In the genomic region with DNA sequence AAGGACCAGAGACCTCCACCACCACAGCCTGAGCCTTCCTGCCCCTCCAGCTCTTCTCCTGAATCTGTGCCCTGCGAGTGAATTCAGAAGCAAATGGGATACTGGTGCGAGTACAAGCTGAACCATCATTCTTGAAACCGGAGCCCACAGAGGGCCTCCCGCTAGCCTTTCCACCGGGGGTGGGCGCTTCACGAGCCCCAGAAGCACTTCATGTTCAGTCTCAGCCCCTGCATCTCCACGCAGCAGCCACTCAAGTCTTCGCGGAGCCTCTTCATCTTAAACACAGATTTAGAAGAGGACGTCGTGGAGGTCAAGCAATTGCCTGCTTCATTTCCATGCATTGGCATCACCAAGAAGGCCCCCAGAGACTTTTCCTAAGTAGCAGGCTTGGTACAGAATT, we compare ENCODE assay signal across 28 cellular contexts. TPM values are rescaled to one million over a fixed set of nuclear protein-coding genes. Genes with fewer than 3 reads are reported as not detected.
DNase-seq lines count a peak whose midpoint lies in the region; ATAC-seq and TF ChIP-seq lines count a peak whose summit lies in the region.
"Had no signal": no experiment of that assay in that cellular context is flagged by ENCODE, and none has a peak within 500 bp of the region (broad histone marks: within the 10 kb centered on the region; RNA-seq: fewer than 3 reads in every experiment).

No MANE protein-coding gene starts in this region.

- no peak overlapping the region for H3K27ac Mint-ChIP-seq in activated B cell treated with CpG ODN at 0.5 μM for 24 hours
- H3K27ac Mint-ChIP-seq: CD4-positive, alpha-beta memory T cell had no signal

- ATAC-seq in activated B cell treated with CpG ODN at 0.5 μM for 24 hours (ENCODE audit: low read depth) (no peak), HG03039 (IDR thresholded peaks at IDR 0.05; ENCODE audit: unreplicated experiment) (no peak)
- ATAC-seq: GM12878, HCT116 had no signal

- TF ChIP-seq EP300 in suprapubic skin (IDR thresholded peaks at IDR 0.05), result no peak

- H3K4me2 ChIP-seq in osteoblast (ENCODE audit: insufficient read depth, low read length), result no peak overlapping the region

- peaks cover 13% of the 10 kb centered on the region for H3K9me3 Mint-ChIP-seq in activated B cell treated with CpG ODN at 0.5 μM for 24 hours

- no peaks in the 10 kb centered on the region for H4K20me1 ChIP-seq in osteoblast (ENCODE audit: insufficient read depth, low read length)
- H4K20me1 ChIP-seq: BLaER1 treated with 17β-estradiol and CSF1 and Interleukin-3, amounts not matched to agents 10 nM and 100 nM had no signal

- no peaks in the 10 kb centered on the region for H3K9me3 ChIP-seq in osteoblast (ENCODE audit: low read depth, low read length)
- peaks cover 6% of the 10 kb centered on the region for H3K9me3 ChIP-seq in suprapubic skin

- no peaks in the 10 kb centered on the region for H3K79me2 ChIP-seq in osteoblast (ENCODE audit: insufficient read depth, low read length)

- no peak for TF ChIP-seq POLR2A in suprapubic skin (IDR thresholded peaks at IDR 0.05)

- H3K27me3 ChIP-seq in osteoblast (ENCODE audit: insufficient read depth, low read length), result peaks cover 7% of the 10 kb centered on the region
- peaks cover 51% of the 10 kb centered on the region for H3K27me3 ChIP-seq in suprapubic skin
- H3K27me3 ChIP-seq: BLaER1 treated with 17β-estradiol and CSF1 and Interleukin-3, amounts not matched to agents 10 nM and 100 nM had no signal

- H3K4me3 Mint-ChIP-seq in activated B cell treated with CpG ODN at 0.5 μM for 24 hours, result no peak overlapping the region
- H3K4me3 Mint-ChIP-seq: CD4-positive, alpha-beta memory T cell had no signal

- H3K4me3 ChIP-seq in osteoblast (ENCODE audit: insufficient read depth, low read length), result no peak overlapping the region
- H3K4me3 ChIP-seq in suprapubic skin, result no peak overlapping the region
- H3K4me3 ChIP-seq: BLaER1 treated with 17β-estradiol and CSF1 and Interleukin-3, amounts not matched to agents 10 nM and 100 nM; GM12878 had no signal

- intact Hi-C loops in activated B cell treated with CpG ODN at 0.5 μM for 24 hours (cut with micrococcal nuclease), result no loop called here

- H3K27ac ChIP-seq in osteoblast (ENCODE audit: low read depth, low read length) (no peak overlapping the region), suprapubic skin (no peak overlapping the region)
- H3K27ac ChIP-seq: 22Rv1; BLaER1 treated with 17β-estradiol and CSF1 and Interleukin-3, amounts not matched to agents 10 nM and 100 nM had no signal

- WGBS in suprapubic skin, result 79% methylated on average over 10 of the region's 12 CpGs

- H3K27me3 Mint-ChIP-seq in activated B cell treated with CpG ODN at 0.5 μM for 24 hours, result peaks cover 12% of the 10 kb centered on the region

- CTCF ChIA-PET in activated B cell treated with CpG ODN at 0.5 μM for 24 hours (lab: Charles Lee), result no interaction called here

- H3K36me3 ChIP-seq in osteoblast (ENCODE audit: insufficient read depth, low read length) (no peaks in the 10 kb centered on the region), suprapubic skin (no peaks in the 10 kb centered on the region)

- H3K4me1 ChIP-seq in osteoblast (ENCODE audit: insufficient read depth, low read length) (no peaks in the 10 kb centered on the region), suprapubic skin (no peaks in the 10 kb centered on the region)
- H3K4me1 ChIP-seq: Caco-2 had no signal

- no peaks in the 10 kb centered on the region for H3K4me1 Mint-ChIP-seq in activated B cell treated with CpG ODN at 0.5 μM for 24 hours
- H3K4me1 Mint-ChIP-seq: CD4-positive, alpha-beta memory T cell had no signal

- POLR2A ChIA-PET in activated B cell treated with CpG ODN at 0.5 μM for 24 hours (lab: Charles Lee), result no interaction called here

- peak; percentile 2 for DNase-seq in activated CD8-positive, alpha-beta memory T cell treated with anti-CD3 and anti-CD28 coated beads, Interleukin-2, amount 50 U/mL, for 4 hours
- DNase-seq in activated CD8-positive, alpha-beta memory T cell treated with anti-CD3 and anti-CD28 coated beads for 24 hours, result no peak
- DNase-seq in activated B cell treated with CpG ODN at 0.5 μM for 24 hours (peak; percentile 4), osteoblast (ENCODE audit: insufficient read length, low spot score, missing footprints) (peak; percentile 41), suprapubic skin (ENCODE audit: low spot score in 2 of 2) (peak; percentile 19 to 49), HK-2 (ENCODE audit: unreplicated experiment) (no peak)
- DNase-seq in activated naive CD4-positive, alpha-beta T cell treated with anti-CD3 and anti-CD28 coated beads, Interleukin-2, amount 50 U/mL, for 16 hours, result no peak
- DNase-seq: ACHN; CD4-positive, alpha-beta memory T cell; DMS 273 treated with DMSO at 0.1 percent for 48 hours; DMS79 treated with DMSO at 0.1 percent for 48 hours; GOT3; Karpas-422; MV-4-11; NCI-H1105 treated with DMSO at 0.1 percent for 48 hours; NCI-H1694; NCI-H2081; NCI-H2171; NCI-H345; NCI-H524 treated with DMSO at 0.1 percent for 48 hours; OCI-M1; Right ventricle myocardium superior had no signal

- no peaks in the 10 kb centered on the region for H3K36me3 Mint-ChIP-seq in activated B cell treated with CpG ODN at 0.5 μM for 24 hours (ENCODE audit: low read depth)

- TF ChIP-seq CTCF in activated B cell treated with CpG ODN at 0.5 μM for 24 hours (IDR thresholded peaks at IDR 0.05) (no peak), osteoblast (IDR thresholded peaks at IDR 0.05; ENCODE audit: extremely low read depth, low read depth, low read length) (no peak), suprapubic skin (IDR thresholded peaks at IDR 0.05) (no peak)

- H2AFZ ChIP-seq in osteoblast (ENCODE audit: low read length), result no peak overlapping the region

RNA-seq across cellular contexts. Expression of a gene that starts 26.0 kb away (rescaled TPM):
- total RNA-seq in activated B cell treated with CpG ODN at 0.5 μM for 24 hours (not detected in 2 replicates), osteoblast (under 0.01 and 0.29 TPM in 2 replicates), suprapubic skin (10 to 100 TPM in 2 of 4 donors, 1 to 10 TPM in 2; 4.0 to 15.4 (median 11.7) TPM)
- total RNA-seq: Caco-2; CD4-positive, alpha-beta memory T cell; GM12878 had no signal

Comparison
In these comparisons a context has a peak if more than half of its experiments do, and no peak if none do; other contexts are left out.
1. DNase-seq: peak in activated CD8-positive, alpha-beta memory T cell treated with anti-CD3 and anti-CD28 coated beads, Interleukin-2, amount 50 U/mL, for 4 hours (single experiment), activated B cell treated with CpG ODN at 0.5 μM for 24 hours (single experiment), osteoblast (single experiment) and suprapubic skin (2 of 2); none in activated CD8-positive, alpha-beta memory T cell treated with anti-CD3 and anti-CD28 coated beads for 24 hours (single experiment), HK-2 (single experiment) and activated naive CD4-positive, alpha-beta T cell treated with anti-CD3 and anti-CD28 coated beads, Interleukin-2, amount 50 U/mL, for 16 hours (single experiment).